21 cellular contexts compared by ENCODE assay signal in genomic region chr15:75688278-75688557, GRCh38.
"Had no signal": no experiment of that assay in that cellular context is flagged by ENCODE, and none has a peak within 500 bp of the region (broad histone marks: within the 10 kb centered on the region; RNA-seq: fewer than 3 reads in every experiment).

No MANE protein-coding gene starts in this region.

- H3K4me3 ChIP-seq: SJSA1, SK-N-MC had no signal

- H3K27me3 ChIP-seq: SJSA1 had no signal

- H3K9me3 Mint-ChIP-seq: IgD-negative memory B cell had no signal

- H3K36me3 Mint-ChIP-seq: IgD-negative memory B cell had no signal

- H3K4me3 Mint-ChIP-seq: IgD-negative memory B cell had no signal

- DNase-seq: KBM-7, MV-4-11, NCI-H1048, NCI-H1105, NCI-H1417, NCI-H1436 treated with DMSO at 0.1 percent for 48 hours, NCI-H1694, NCI-H187 treated with DMSO at 0.1 percent for 48 hours, NCI-H2029 treated with DMSO at 0.1 percent for 48 hours, NCI-H2107, NCI-H2227 treated with DMSO at 0.1 percent for 48 hours, NCI-H524, NCI-H69, NCI-H774, Right ventricle myocardium superior, RPMI8226, SIG-M5 had no signal

- H3K9me3 ChIP-seq: SJSA1 had no signal

- H3K27ac ChIP-seq: HL-60, SJSA1, SK-N-MC had no signal

- H3K36me3 ChIP-seq: SJSA1 had no signal
